In the genomic region with DNA sequence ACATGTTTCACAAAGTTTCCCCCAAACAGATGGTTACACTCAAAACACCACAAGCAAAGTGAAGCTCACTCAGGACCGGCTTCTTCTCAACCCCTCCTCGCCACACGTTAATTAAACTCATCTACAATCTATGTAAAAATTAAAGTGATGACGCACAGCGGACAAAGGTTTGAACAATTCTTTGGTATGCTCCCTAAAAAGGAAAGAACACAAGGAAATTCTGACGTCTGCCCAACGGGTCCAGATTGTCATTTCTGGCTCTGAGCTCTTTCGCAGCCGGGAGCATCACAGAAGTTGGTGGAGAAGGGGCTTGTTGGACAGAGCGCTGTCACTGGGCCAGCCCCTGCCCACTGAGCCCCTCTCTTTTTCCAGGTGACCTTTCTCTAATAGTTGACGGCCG, we compare ENCODE assay signal across 26 cellular contexts. TPM values are rescaled to one million over a fixed set of nuclear protein-coding genes. Genes with fewer than 3 reads are reported as not detected.
"Had no signal": no experiment of that assay in that cellular context is flagged by ENCODE, and none has a peak within 500 bp of the region (broad histone marks: within the 10 kb centered on the region; RNA-seq: fewer than 3 reads in every experiment).

No MANE protein-coding gene starts in this region.

- H3K27me3 ChIP-seq: colonic mucosa, esophagus squamous epithelium, gastrocnemius medialis, heart right ventricle had no signal

- H3K27ac Mint-ChIP-seq: dendritic cell treated with granulocyte-macrophage colony-stimulating factor and Interleukin-4, amounts not matched to agents 40 ng/mL and 50 ng/mL, for 4 days; effector memory CD8-positive, alpha-beta T cell; endodermal cell; mesothelial cell of epicardium had no signal

- H3K27ac ChIP-seq: colonic mucosa, epithelial cell of prostate, esophagus squamous epithelium, gastrocnemius medialis, heart right ventricle, left ventricle myocardium inferior, lower lobe of right lung had no signal

- H3K36me3 Mint-ChIP-seq: mesothelial cell of epicardium had no signal

- ATAC-seq: effector memory CD8-positive, alpha-beta T cell; esophagus mucosa; gastrocnemius medialis; heart right ventricle; left colon; left lobe of liver; lower lobe of right lung; mucosa of descending colon had no signal

- H3K4me3 Mint-ChIP-seq: central memory CD8-positive, alpha-beta T cell; dendritic cell treated with granulocyte-macrophage colony-stimulating factor and Interleukin-4, amounts not matched to agents 40 ng/mL and 50 ng/mL, for 4 days; effector memory CD8-positive, alpha-beta T cell; endodermal cell; mesothelial cell of epicardium had no signal

- H3K4me1 Mint-ChIP-seq: central memory CD8-positive, alpha-beta T cell; mesothelial cell of epicardium had no signal

- DNase-seq: colonic mucosa; cortex of kidney; effector CD8-positive, alpha-beta T cell; effector memory CD8-positive, alpha-beta T cell; erythroblast; esophagus squamous epithelium; foreskin fibroblast; foreskin melanocyte; gastrocnemius medialis; glutamatergic neuron; head of caudate nucleus; heart right ventricle; hippocampal formation; left colon; left ventricle myocardium inferior; lower lobe of right lung; mesenchymal stem cell; mucosa of descending colon had no signal

RNA-seq across cellular contexts. Expression of a gene that starts 13.9 kb away (rescaled TPM):
- total RNA-seq: myocyte had no signal
